Comparison of ENCODE assay signal across 7 cellular contexts in the genomic region with DNA sequence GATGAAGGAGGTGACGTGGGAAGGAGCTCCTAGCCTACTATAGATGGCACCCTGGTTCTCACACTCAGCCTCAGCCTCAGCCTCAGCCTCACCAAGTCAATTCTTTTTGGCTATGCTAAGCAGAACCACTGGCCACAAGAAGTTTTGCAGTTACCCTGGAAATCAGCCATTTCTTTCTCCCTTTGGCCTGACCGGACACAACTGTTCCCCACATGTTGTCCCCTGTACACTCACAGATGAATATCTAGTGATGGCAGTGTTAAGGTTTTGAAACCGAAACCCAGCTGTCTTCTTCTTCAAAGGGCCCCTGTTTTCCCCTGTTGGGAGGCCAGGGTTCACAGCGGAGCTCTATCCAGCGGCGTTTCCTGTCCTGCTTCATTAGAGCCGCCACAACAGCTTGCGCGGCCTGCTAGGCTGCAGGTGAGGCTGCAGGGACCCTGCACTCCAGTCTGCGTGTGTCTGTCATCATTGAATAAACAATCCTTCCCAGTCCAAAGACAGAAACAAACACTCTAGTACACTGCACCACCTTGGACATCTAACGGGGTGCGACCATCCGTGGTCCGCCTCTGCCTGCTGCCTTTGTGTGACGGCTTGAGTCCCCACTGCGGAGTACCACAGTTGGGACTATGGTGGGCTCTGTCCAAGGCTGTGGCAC.
DNase-seq lines count a peak whose midpoint lies in the region; ATAC-seq and TF ChIP-seq lines count a peak whose summit lies in the region.

No MANE protein-coding gene starts in this region.

- POLR2A ChIA-PET in A673 (lab: Charles Lee; ENCODE audit: low non-redundant PET), result interaction anchor here (0.5 kb wide), 1 partner anchor 1544 kb away, joined by 3 read pairs; no protein-coding TSS in a partner anchor

- peaks cover 3% of the 10 kb centered on the region for H3K27me3 ChIP-seq in A673 (replicated peaks; ENCODE audit: insufficient read depth, low read depth, low read length, poor library complexity)

- intact Hi-C loops in A673 (cut with micrococcal nuclease; ENCODE audit: unreplicated experiment), result no loop called here

- no peaks in the 10 kb centered on the region for H3K9me3 ChIP-seq in A673 (ENCODE audit: low read depth, low read length, poor library complexity, severe bottlenecking)

- DNase-seq in fibroblast of villous mesenchyme (ENCODE audit: low read depth) (peak; percentile 55), SIG-M5 (lab: John Stamatoyannopoulos, UW) (no peak), NCI-H1436 treated with DMSO at 0.1 percent for 48 hours (lab: John Stamatoyannopoulos, UW) (no peak), A673 (ENCODE audit: low spot score) (no peak)

- TF ChIP-seq CTCF in fibroblast of villous mesenchyme (IDR thresholded peaks at IDR 0.05; ENCODE audit: insufficient read depth, low read depth, low read length), result no peak
- TF ChIP-seq CTCF in A673 (conservative IDR thresholded peaks at IDR 0.05; ENCODE audit: low read depth, low read length), result no peak

- no peaks in the 10 kb centered on the region for H3K36me3 ChIP-seq in A673 (ENCODE audit: insufficient read depth, low read length, poor library complexity, severe bottlenecking)

- CTCF ChIA-PET in A673 (lab: Charles Lee), result no interaction called here

- no peak overlapping the region for H3K27ac ChIP-seq in A673 (ENCODE audit: low read depth, low read length, poor library complexity, severe bottlenecking)

- H3K4me1 ChIP-seq in A673 (ENCODE audit: insufficient read depth, low read length, poor library complexity, severe bottlenecking), result no peaks in the 10 kb centered on the region

- H3K4me3 ChIP-seq in fibroblast of villous mesenchyme (ENCODE audit: low read depth, low read length) (no peak overlapping the region), A673 (ENCODE audit: low read depth, low read length, poor library complexity, severe bottlenecking) (no peak overlapping the region)

- peak; percentile 95 for ATAC-seq in GM18502 (IDR thresholded peaks at IDR 0.05; ENCODE audit: poor library complexity, unreplicated experiment)
- ATAC-seq in GM21447 (IDR thresholded peaks at IDR 0.05; ENCODE audit: unreplicated experiment), result peak; percentile 94
- peak; percentile 90 for ATAC-seq in HG03565 (IDR thresholded peaks at IDR 0.05; ENCODE audit: unreplicated experiment)

- no TSS peak for BruUV-seq in A673 (replicated peaks; lab: Mats Ljungman, UMichigan)
